1 cellular context compared by ENCODE assay signal in the genomic region with DNA sequence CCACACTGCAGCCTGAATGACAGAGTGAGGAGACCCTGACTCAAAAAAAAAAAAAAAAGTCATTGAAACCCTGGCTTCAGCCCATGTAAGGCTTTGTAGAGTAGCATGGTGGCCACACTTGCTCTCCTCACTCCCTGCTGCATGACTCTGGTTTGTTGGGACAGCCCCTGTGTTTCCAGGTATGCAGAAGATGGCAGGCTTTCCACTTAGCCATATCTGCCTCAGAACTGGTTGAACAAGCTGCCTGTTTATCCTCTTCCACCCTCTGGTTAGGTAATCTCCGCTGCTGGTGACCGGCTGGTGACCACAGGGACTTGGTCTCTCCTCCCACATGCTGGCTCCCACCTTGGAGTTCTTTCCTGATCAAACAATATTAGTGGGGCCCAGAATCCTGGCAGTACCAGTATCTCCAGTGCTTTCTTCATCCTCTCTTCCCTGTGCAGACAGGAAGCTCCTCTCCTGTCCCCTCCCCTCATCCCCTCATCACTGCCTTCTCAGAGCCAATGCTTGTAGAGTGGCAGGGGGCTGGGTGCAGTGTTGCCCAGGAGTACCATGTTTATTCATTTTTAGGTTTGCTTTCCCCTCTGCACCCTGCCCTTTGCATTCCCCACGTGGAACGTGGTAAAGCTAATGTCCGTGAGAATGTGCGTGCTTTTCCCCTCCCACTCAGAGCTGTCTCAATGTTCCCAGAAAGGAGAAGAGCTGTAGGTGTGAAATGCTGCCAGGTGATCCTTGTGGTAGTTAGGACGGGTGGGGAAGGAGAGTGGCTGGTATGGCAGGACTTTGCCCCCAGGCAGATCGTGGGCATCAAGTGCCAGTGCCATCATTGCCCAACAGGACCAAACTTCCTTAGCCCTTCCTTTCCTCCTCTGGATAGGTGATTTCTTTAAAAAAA.
TF ChIP-seq lines count a peak whose summit lies in the region.

No MANE protein-coding gene starts in this region.

TF ChIP-seq in K562, 482 proteins besides CTCF, POLR2A, EP300 and RAD21:
- TF ChIP-seq MAFF (IDR thresholded peaks at IDR 0.05; ENCODE audit: low read length): no peak
- peak; percentile 43 for TF ChIP-seq HMBOX1 (IDR thresholded peaks at IDR 0.05)
